In the genomic region with DNA sequence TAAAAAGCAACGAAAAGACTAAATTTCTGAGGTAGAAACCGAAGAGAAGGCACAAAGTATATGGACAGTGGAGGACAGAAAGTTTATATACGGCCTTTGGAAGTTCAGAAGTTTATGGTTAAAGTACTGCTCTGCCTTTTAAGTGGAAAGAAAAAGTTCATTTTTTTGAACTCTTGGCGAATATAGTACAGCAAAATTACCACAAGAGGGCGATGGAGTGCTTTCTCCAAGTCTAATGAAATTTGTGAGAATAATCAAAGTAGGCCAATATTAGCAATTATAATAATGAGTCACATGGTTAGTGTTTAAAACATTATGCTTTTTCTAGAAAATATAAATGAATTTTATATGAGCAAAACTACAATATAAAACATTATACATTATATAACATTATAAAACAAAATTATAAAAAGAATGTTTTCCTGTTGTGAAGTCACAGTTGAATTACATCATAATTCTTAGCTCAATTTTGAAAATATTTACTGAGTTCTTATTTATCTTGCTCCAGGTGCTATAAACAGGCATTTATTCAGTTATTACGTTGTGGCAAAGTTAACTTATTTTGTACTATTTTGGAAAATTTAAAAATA, we compare ENCODE assay signal across 9 cellular contexts.
DNase-seq lines count a peak whose midpoint lies in the region; ATAC-seq, FAIRE-seq and TF ChIP-seq lines count a peak whose summit lies in the region.
"Had no signal": no experiment of that assay in that cellular context is flagged by ENCODE, and none has a peak within 500 bp of the region (broad histone marks: within the 10 kb centered on the region; RNA-seq: fewer than 3 reads in every experiment).

No MANE protein-coding gene starts in this region.

- no peak overlapping the region for H2BK5ac ChIP-seq in H9 (ENCODE audit: insufficient read length, low read length)

- H3K79me2 ChIP-seq in H9 (ENCODE audit: insufficient read depth, low read length): no peaks in the 10 kb centered on the region

- no peak overlapping the region for H3K4me3 Mint-ChIP-seq in H9
- H3K4me3 Mint-ChIP-seq in activated T-helper 17 cell treated with anti-CD3 and anti-CD28 coated beads, Interleukin-2, amount 50 U/mL, for 72 hours: no peak overlapping the region
- H3K4me3 Mint-ChIP-seq: memory B cell had no signal

- no peak overlapping the region for H2BK120ac ChIP-seq in H9 (ENCODE audit: low read depth, low read length, poor library complexity, severe bottlenecking)

- H4K20me1 ChIP-seq in H9 (ENCODE audit: control insufficient read depth, insufficient read depth, insufficient read length): no peaks in the 10 kb centered on the region

- peak; percentile 0 for DNase-seq in stimulated activated CD8-positive, alpha-beta memory T cell treated with anti-CD3 and anti-CD28 coated beads, Interleukin-12 subunit alpha, Interleukin-12 subunit beta, amount 100 ng/mL, for 1 hour (ENCODE audit: low read depth)
- DNase-seq in stimulated activated CD8-positive, alpha-beta memory T cell treated with anti-CD3 and anti-CD28 coated beads, Interleukin-4, amount 100 ng/mL, for 48 hours: no peak
- DNase-seq in H9 (no peak), NCI-H2227 (lab: John Stamatoyannopoulos, UW; ENCODE audit: unreplicated experiment) (peak; percentile 1), bronchial epithelial cell (ENCODE audit: low read depth) (peak; percentile 58), medulla oblongata (ENCODE audit: extremely low spot score) (peak; percentile 67), activated T-cell treated with anti-CD3 and anti-CD28 coated beads for 4 hours (no peak)

- FAIRE-seq in bronchial epithelial cell (lab: Jason Lieb, UNC): no peak

- no peaks in the 10 kb centered on the region for H3K4me1 ChIP-seq in H9 (ENCODE audit: insufficient read depth, low read length)

- H4K91ac ChIP-seq in H9 (ENCODE audit: insufficient read length, low read depth, low read length): no peak overlapping the region

- WGBS in H9 (ENCODE audit: extremely low coverage, insufficient read length, low lambda C conversion rate): no CpG with 5 or more reads among the region's 6 CpGs

- peak; percentile 85 for TF ChIP-seq CTCF in H9 (conservative IDR thresholded peaks at IDR 0.05)
- TF ChIP-seq CTCF in bronchial epithelial cell (IDR thresholded peaks at IDR 0.05; ENCODE audit: insufficient read depth, low read length, severe bottlenecking): peak; percentile 40

- no peaks in the 10 kb centered on the region for H3K9me3 Mint-ChIP-seq in H9
- H3K9me3 Mint-ChIP-seq in activated T-helper 17 cell treated with anti-CD3 and anti-CD28 coated beads, Interleukin-2, amount 50 U/mL, for 72 hours: no peaks in the 10 kb centered on the region
- H3K9me3 Mint-ChIP-seq: memory B cell had no signal

- peaks cover 11% of the 10 kb centered on the region for H3K36me3 ChIP-seq in bronchial epithelial cell (ENCODE audit: control insufficient read depth, insufficient read depth, low read length)

- H3K4ac ChIP-seq in H9 (ENCODE audit: low read depth, low read length): no peak overlapping the region

- no peaks in the 10 kb centered on the region for H3K79me1 ChIP-seq in H9 (ENCODE audit: insufficient read depth, low read depth, low read length, poor library complexity, severe bottlenecking)

- no peaks in the 10 kb centered on the region for H3K27me3 Mint-ChIP-seq in H9 (ENCODE audit: low read depth)
- H3K27me3 Mint-ChIP-seq in activated T-helper 17 cell treated with anti-CD3 and anti-CD28 coated beads, Interleukin-2, amount 50 U/mL, for 72 hours: no peaks in the 10 kb centered on the region
- H3K27me3 Mint-ChIP-seq: memory B cell had no signal

- H3K9me3 ChIP-seq in H9 (ENCODE audit: control insufficient read depth, low read depth, low read length): no peaks in the 10 kb centered on the region

- peaks cover 0 to 2% (median 0%) of the 10 kb centered on the region in 3 experiments; a peak in 1 of 7 replicates for H3K36me3 Mint-ChIP-seq in H9 (ENCODE audit: insufficient read depth in 1 of 3, low read depth in 3 of 3)
- peaks cover 13% of the 10 kb centered on the region for H3K36me3 Mint-ChIP-seq in activated T-helper 17 cell treated with anti-CD3 and anti-CD28 coated beads, Interleukin-2, amount 50 U/mL, for 72 hours (ENCODE audit: low read depth)

- no peaks in the 10 kb centered on the region for H3K4me1 Mint-ChIP-seq in H9
- peaks cover 4% of the 10 kb centered on the region for H3K4me1 Mint-ChIP-seq in activated T-helper 17 cell treated with anti-CD3 and anti-CD28 coated beads, Interleukin-2, amount 50 U/mL, for 72 hours

- H2BK12ac ChIP-seq in H9 (ENCODE audit: insufficient read length, low read depth, low read length): no peak overlapping the region

- no peak overlapping the region for H3T11ph ChIP-seq in H9 (ENCODE audit: low read length)

- no peaks in the 10 kb centered on the region for H3K27me3 ChIP-seq in H9 (ENCODE audit: insufficient read depth, low read length)
- no peaks in the 10 kb centered on the region for H3K27me3 ChIP-seq in bronchial epithelial cell (ENCODE audit: control insufficient read depth, insufficient read depth, low read length)

- H4K5ac ChIP-seq in H9 (ENCODE audit: insufficient read length, low read depth, low read length): no peak overlapping the region

- no peak overlapping the region for H3K27ac Mint-ChIP-seq in H9
- no peak overlapping the region for H3K27ac Mint-ChIP-seq in activated T-helper 17 cell treated with anti-CD3 and anti-CD28 coated beads, Interleukin-2, amount 50 U/mL, for 72 hours
- H3K27ac Mint-ChIP-seq: memory B cell had no signal

- no peak overlapping the region for H2AK5ac ChIP-seq in H9 (ENCODE audit: insufficient read length, low read length)

- ATAC-seq in activated T-helper 17 cell treated with anti-CD3 and anti-CD28 coated beads, Interleukin-2, amount 50 U/mL, for 72 hours (replicated peaks): no peak

- H2AFZ ChIP-seq in H9 (ENCODE audit: low read length): no peak overlapping the region

- H3K4me3 ChIP-seq in bronchial epithelial cell (ENCODE audit: low read depth, low read length): no peak overlapping the region

- no peak overlapping the region for H2BK20ac ChIP-seq in H9 (ENCODE audit: low read depth, low read length, poor library complexity, severe bottlenecking)

- H3K23me2 ChIP-seq in H9 (ENCODE audit: insufficient read length, low read depth, low read length, poor library complexity, severe bottlenecking): no peaks in the 10 kb centered on the region

- H3K27ac ChIP-seq in H9 (ENCODE audit: insufficient read length, low read depth, low read length): no peak overlapping the region

- no peak overlapping the region for H3K56ac ChIP-seq in H9 (ENCODE audit: insufficient read length, low read depth, low read length)

- H3K23ac ChIP-seq in H9 (ENCODE audit: insufficient read length, low read depth, low read length): no peak overlapping the region

- H3K14ac ChIP-seq in H9 (ENCODE audit: insufficient read depth, low read length): no peak overlapping the region

- H2BK15ac ChIP-seq in H9 (ENCODE audit: low read depth, low read length): no peak overlapping the region

- no peak overlapping the region for H3K4me2 ChIP-seq in H9 (ENCODE audit: insufficient read depth, insufficient read length, low read length)

- no peak overlapping the region for H4K8ac ChIP-seq in H9 (replicated peaks; ENCODE audit: insufficient read length, low read depth, low read length)

- no peak overlapping the region for H3K9ac ChIP-seq in H9 (ENCODE audit: extremely low read depth, insufficient read length, low read length)

- no peak overlapping the region for H3K18ac ChIP-seq in H9 (ENCODE audit: insufficient read length, low read depth, low read length)

Comparison
In these comparisons a context has a peak if more than half of its experiments do, and no peak if none do; other contexts are left out.
1. DNase-seq: peak in stimulated activated CD8-positive, alpha-beta memory T cell treated with anti-CD3 and anti-CD28 coated beads, Interleukin-12 subunit alpha, Interleukin-12 subunit beta, amount 100 ng/mL, for 1 hour (single experiment), NCI-H2227 (single experiment), bronchial epithelial cell (single experiment) and medulla oblongata (single experiment); none in stimulated activated CD8-positive, alpha-beta memory T cell treated with anti-CD3 and anti-CD28 coated beads, Interleukin-4, amount 100 ng/mL, for 48 hours (single experiment), H9 (single experiment) and activated T-cell treated with anti-CD3 and anti-CD28 coated beads for 4 hours (single experiment).